8 cellular contexts compared by ENCODE assay signal in the genomic region with DNA sequence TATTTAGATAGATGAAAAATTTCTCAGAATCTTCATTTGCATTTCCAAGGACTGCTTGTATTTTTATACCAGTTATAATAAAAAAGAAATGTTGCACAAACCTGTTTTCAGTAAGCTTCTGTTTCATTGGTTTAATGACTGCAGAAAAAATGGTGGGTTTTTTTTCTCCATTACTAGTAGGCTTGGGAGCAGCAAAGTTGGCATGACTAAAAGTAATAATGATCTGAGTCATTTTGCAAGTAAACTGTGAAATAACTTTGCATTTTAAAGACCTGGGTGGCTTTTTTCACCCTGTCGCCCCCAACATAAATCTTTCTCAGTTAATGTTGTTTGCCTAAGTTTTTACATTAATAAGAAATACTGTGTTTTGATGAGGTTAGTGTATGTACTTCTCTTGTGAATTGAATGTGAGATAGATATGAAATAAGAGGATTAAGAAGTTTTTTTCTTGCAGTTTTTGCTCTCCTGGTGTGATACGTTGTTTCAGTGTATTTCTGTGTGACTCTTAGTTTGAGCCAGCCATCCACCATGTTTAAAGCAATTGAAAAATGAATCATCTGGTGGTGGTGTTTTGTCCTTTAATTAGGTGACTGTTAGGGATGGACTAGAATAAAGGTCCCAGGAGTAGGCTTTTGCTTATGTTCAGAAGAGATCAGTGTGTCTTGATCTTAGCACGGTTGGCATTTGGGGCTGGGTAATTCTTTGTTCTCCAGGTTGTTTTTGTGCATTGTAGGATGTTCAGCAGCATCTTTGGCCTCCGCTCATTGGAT. TPM values are rescaled to one million over a fixed set of nuclear protein-coding genes. Genes with fewer than 3 reads are reported as not detected.
DNase-seq lines count a peak whose midpoint lies in the region; ATAC-seq lines count a peak whose summit lies in the region.

No MANE protein-coding gene starts in this region.

- H3K4me1 Mint-ChIP-seq in activated T-cell treated with anti-CD3 and anti-CD28 coated beads, Interleukin-2, amount 50 U/mL, for 72 hours (ENCODE audit: low read depth), result peaks cover 49% of the 10 kb centered on the region
- peaks cover 16 to 30% (median 18%) of the 10 kb centered on the region in 3 donors for H3K4me1 Mint-ChIP-seq in naive B cell

- peaks cover 4 to 5% of the 10 kb centered on the region in 2 donors for H3K36me3 Mint-ChIP-seq in activated T-cell treated with anti-CD3 and anti-CD28 coated beads, Interleukin-2, amount 50 U/mL, for 72 hours (ENCODE audit: insufficient read depth in 2 of 2)
- peaks cover 0 to 7% of the 10 kb centered on the region in 2 donors for H3K36me3 Mint-ChIP-seq in naive B cell

- H3K4me3 ChIP-seq in HUES64 (ENCODE audit: low read length), result peak overlapping the region; percentile 98

- H3K36me3 ChIP-seq in HUES64 (ENCODE audit: insufficient read depth, low read length), result no peaks in the 10 kb centered on the region

- H3K27ac Mint-ChIP-seq in activated T-cell treated with anti-CD3 and anti-CD28 coated beads, Interleukin-2, amount 50 U/mL, for 72 hours, result peak overlapping the region; percentile 5
- no peak overlapping the region for H3K27ac Mint-ChIP-seq in naive B cell

- H3K27me3 ChIP-seq in HUES64 (ENCODE audit: insufficient read depth, low read length), result no peaks in the 10 kb centered on the region; the same call in 1 of the 2 replicates

- H3K9ac ChIP-seq in HUES64 (ENCODE audit: low read depth, low read length), result peak overlapping the region; percentile 90; the same call in 1 of the 2 replicates

- H3K27ac ChIP-seq in HUES64 (ENCODE audit: low read depth, low read length) (no peak overlapping the region), caudate nucleus (ENCODE audit: low read depth, low read length) (peak overlapping the region; percentile 95)

- 36% methylated on average over 4 of the region's 4 CpGs for WGBS in HUES64

- peak; percentile 65 to 66 for ATAC-seq in activated T-cell treated with anti-CD3 and anti-CD28 coated beads, Interleukin-2, amount 50 U/mL, for 72 hours (replicated peaks in 1 of 2)
- ATAC-seq in naive B cell (ENCODE audit: low read depth in 2 of 2), result no peak

- 0 out of 2 replicates have a peak, but pooled peaks cover 3% of the 10 kb centered on the region for H3K9me3 ChIP-seq in HUES64 (ENCODE audit: insufficient read depth, low read depth, low read length)

- peaks cover 0 to 2% of the 10 kb centered on the region in 2 donors for H3K9me3 Mint-ChIP-seq in activated T-cell treated with anti-CD3 and anti-CD28 coated beads, Interleukin-2, amount 50 U/mL, for 72 hours
- peaks cover 0 to 4% (median 0%) of the 10 kb centered on the region in 7 donors for H3K9me3 Mint-ChIP-seq in naive B cell

- peaks cover 22% of the 10 kb centered on the region for H3K4me1 ChIP-seq in HUES64 (ENCODE audit: insufficient read depth, low read length)

- DNase-seq in activated T-cell treated with anti-CD3 and anti-CD28 coated beads, Interleukin-2, amount 50 U/mL, for 72 hours, result peak in 1 of 2 donors; percentile 12
- no peak for DNase-seq in activated T-cell treated with anti-CD3 and anti-CD28 coated beads, Interleukin-2, amount 50 U/mL, for 1 hour
- no peak for DNase-seq in caudate nucleus (lab: John Stamatoyannopoulos, UW)
- no peak for DNase-seq in naive B cell
- DNase-seq in NCI-H2107 treated with DMSO at 0.1 percent for 48 hours (lab: John Stamatoyannopoulos, UW; ENCODE audit: unreplicated experiment), result no peak
- DNase-seq in NCI-H1436 treated with DMSO at 0.1 percent for 48 hours (lab: John Stamatoyannopoulos, UW), result no peak
- DNase-seq in HT-29 (ENCODE audit: low spot score), result no peak

- peaks cover 53% of the 10 kb centered on the region for H3K27me3 Mint-ChIP-seq in activated T-cell treated with anti-CD3 and anti-CD28 coated beads, Interleukin-2, amount 50 U/mL, for 72 hours (ENCODE audit: low read depth)
- peaks cover 37 to 50% (median 38%) of the 10 kb centered on the region in 3 donors for H3K27me3 Mint-ChIP-seq in naive B cell

- peak overlapping the region; percentile 90 to 91 for H3K4me3 Mint-ChIP-seq in activated T-cell treated with anti-CD3 and anti-CD28 coated beads, Interleukin-2, amount 50 U/mL, for 72 hours
- peak overlapping the region; percentile 39 to 93 (median 85) for H3K4me3 Mint-ChIP-seq in naive B cell

RNA-seq across cellular contexts. Expression of a gene that starts 1.8 kb away (rescaled TPM):
- total RNA-seq in activated T-cell treated with anti-CD3 and anti-CD28 coated beads, Interleukin-2, amount 50 U/mL, for 72 hours, result 1 to 10 TPM; 4.0 to 4.4 TPM
- 18.8 TPM for polyA plus RNA-seq in HUES64 (2013, experiment 1 of 2)
- 21.2 TPM for polyA plus RNA-seq in HUES64 (2013, experiment 2 of 2)
- 1 to 10 TPM in 2 of 6 donors, under 1 TPM in 2, not detected in 2; 0.44 to 1.1 (median 0.93) TPM for polyA plus RNA-seq in naive B cell (ENCODE audit: low read depth in 6 of 6)
- total RNA-seq in HT-29 (2014; rRNA removed; shearing (Covaris generic)), result 30.7 and 31.4 TPM in 2 replicates

Comparison
In these comparisons a context has a peak if more than half of its experiments do, and no peak if none do; other contexts are left out.
1. ATAC-seq: peak in activated T-cell treated with anti-CD3 and anti-CD28 coated beads, Interleukin-2, amount 50 U/mL, for 72 hours (2 of 2); none in naive B cell (0 of 2).